ENCODE assay signal across 10 cellular contexts in the genomic region with DNA sequence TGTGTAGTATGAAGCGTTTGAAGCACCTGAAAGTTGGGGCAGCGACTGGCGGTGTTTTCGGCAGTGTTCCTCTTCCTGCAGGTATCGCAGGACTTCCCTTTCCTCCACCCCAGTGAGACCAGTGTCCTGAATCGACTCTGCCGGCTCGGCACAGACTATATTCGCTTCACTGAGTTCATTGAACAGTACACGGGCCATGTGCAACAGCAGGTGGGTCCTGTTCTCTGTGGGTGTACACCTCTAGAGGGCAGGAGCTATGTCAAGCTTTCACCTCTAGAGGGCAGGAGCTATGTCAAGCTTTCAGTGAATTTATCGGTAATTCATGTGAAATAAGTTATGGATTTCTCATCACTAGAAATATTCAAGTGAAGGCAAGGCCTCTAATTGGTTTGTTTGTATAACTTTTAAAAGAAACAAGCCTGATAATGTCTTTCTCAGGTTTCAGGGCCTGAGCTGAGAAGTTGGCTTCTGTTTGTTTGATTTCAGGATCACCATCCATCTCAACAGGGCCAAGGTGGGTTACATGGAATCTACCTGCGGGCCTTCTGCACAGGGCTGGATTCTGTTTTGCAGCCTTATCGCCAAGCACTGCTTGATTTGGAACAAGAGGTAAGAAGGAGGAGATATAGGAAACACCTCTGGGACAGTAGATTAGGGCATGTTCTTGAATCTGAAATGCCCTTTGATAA. TPM values are rescaled to one million over a fixed set of nuclear protein-coding genes. Genes with fewer than 3 reads are reported as not detected.
A peak's percentile ranks its signal among the peaks of the same experiment; 100 is the strongest.
DNase-seq lines count a peak whose midpoint lies in the region; ATAC-seq, FAIRE-seq and TF ChIP-seq lines count a peak whose summit lies in the region.
"Had no signal": no experiment of that assay in that cellular context is flagged by ENCODE, and none has a peak within 500 bp of the region (broad histone marks: within the 10 kb centered on the region; RNA-seq: fewer than 3 reads in every experiment).

No MANE protein-coding gene starts in this region.

- no peaks in the 10 kb centered on the region for H3F3A ChIP-seq in GM23338 (replicated peaks; ENCODE audit: low read depth)

- intact Hi-C loops in CD4-positive, alpha-beta memory T cell (cut with micrococcal nuclease), result loop anchor here (5.0 kb wide), 1 partner anchor 136 kb away; no protein-coding TSS in a partner anchor

- peaks cover 15% of the 10 kb centered on the region for H3K36me3 ChIP-seq in CD4-positive, alpha-beta memory T cell (ENCODE audit: insufficient read depth, low read length)
- H3K36me3 ChIP-seq in GM23338 (ENCODE audit: insufficient read depth) (peaks cover 28% of the 10 kb centered on the region), bronchial epithelial cell (ENCODE audit: control insufficient read depth, insufficient read depth, low read length) (peaks cover 7% of the 10 kb centered on the region)

- H3K9me3 Mint-ChIP-seq in CD4-positive, alpha-beta memory T cell, result no peaks in the 10 kb centered on the region
- H3K9me3 Mint-ChIP-seq in GM23338 (no peaks in the 10 kb centered on the region), mesothelial cell of epicardium (no peaks in the 10 kb centered on the region)

- no peak overlapping the region for H3K4me3 ChIP-seq in CD4-positive, alpha-beta memory T cell (ENCODE audit: low read length in 2 of 2)
- H3K4me3 ChIP-seq in GM23338, result no peak overlapping the region
- H3K4me3 ChIP-seq in bronchial epithelial cell (ENCODE audit: low read depth, low read length), result no peak overlapping the region
- H3K4me3 ChIP-seq: SJSA1 had no signal

- CTCF ChIA-PET in CD4-positive, alpha-beta memory T cell (lab: Charles Lee; ENCODE audit: partially characterized antibody), result interaction anchor here (0.8 to 3.5 kb wide), 20 partner anchors 8 to 138 kb away, joined by 3 to 29 read pairs (median 4); no protein-coding TSS in a partner anchor

- H3K4me3 Mint-ChIP-seq in CD4-positive, alpha-beta memory T cell, result peak overlapping the region in 2 of 8 donors; percentile 20 to 54
- no peak overlapping the region for H3K4me3 Mint-ChIP-seq in GM23338
- H3K4me3 Mint-ChIP-seq in mesothelial cell of epicardium, result no peak overlapping the region

- no peak overlapping the region for H2AFZ ChIP-seq in GM23338

- H3K36me3 Mint-ChIP-seq in CD4-positive, alpha-beta memory T cell, result peaks cover 22 to 36% of the 10 kb centered on the region in 2 donors
- H3K36me3 Mint-ChIP-seq in GM23338 (ENCODE audit: low read depth) (peaks cover 39% of the 10 kb centered on the region), mesothelial cell of epicardium (peaks cover 28% of the 10 kb centered on the region)

- H3K27ac ChIP-seq in CD4-positive, alpha-beta memory T cell (ENCODE audit: low read depth, low read length), result no peak overlapping the region
- no peak overlapping the region for H3K27ac ChIP-seq in GM23338 (ENCODE audit: low read depth)
- H3K27ac ChIP-seq: SJSA1 had no signal

- peak; percentile 68 to 90 for TF ChIP-seq CTCF in GM23338 (conservative IDR thresholded peaks at IDR 0.05; ENCODE audit: low read depth in 2 of 2)
- TF ChIP-seq CTCF in bronchial epithelial cell (IDR thresholded peaks at IDR 0.05; ENCODE audit: insufficient read depth, low read length, severe bottlenecking), result peak; percentile 67
- TF ChIP-seq CTCF in mesothelial cell of epicardium (IDR thresholded peaks at IDR 0.05; ENCODE audit: unreplicated experiment), result peak; percentile 59

- peak; percentile 13 to 42 (median 29) for DNase-seq in CD4-positive, alpha-beta memory T cell
- DNase-seq in GM23338 (ENCODE audit: low spot score), result peak; percentile 64
- DNase-seq in SK-N-DZ (ENCODE audit: low spot score), result peak; percentile 50
- DNase-seq in bronchial epithelial cell (ENCODE audit: low read depth), result peak; percentile 33
- DNase-seq in mesothelial cell of epicardium (ENCODE audit: low spot score in 2 of 2, unreplicated experiment in 2 of 2), result no peak
- no peak for DNase-seq in cortex of kidney (lab: John Stamatoyannopoulos, UW)

- POLR2A ChIA-PET in CD4-positive, alpha-beta memory T cell (lab: Charles Lee; ENCODE audit: partially characterized antibody), result interaction anchor here (0.7 kb wide), 2 partner anchors 47 to 134 kb away, joined by 3 read pairs; no protein-coding TSS in a partner anchor

- H3K9me2 ChIP-seq in GM23338 (ENCODE audit: insufficient read depth), result no peaks in the 10 kb centered on the region

- H3K79me2 ChIP-seq in GM23338 (replicated peaks; ENCODE audit: insufficient read depth), result peaks cover 25% of the 10 kb centered on the region

- H3K4me1 Mint-ChIP-seq in CD4-positive, alpha-beta memory T cell, result peaks cover 17 to 28% (median 24%) of the 10 kb centered on the region in 4 donors
- H3K4me1 Mint-ChIP-seq in GM23338, result peaks cover 7% of the 10 kb centered on the region; the same call in 1 of the 3 replicates
- peaks cover 10% of the 10 kb centered on the region for H3K4me1 Mint-ChIP-seq in mesothelial cell of epicardium

- no peaks in the 10 kb centered on the region; the same call in 1 of the 2 replicates for H4K20me1 ChIP-seq in GM23338 (replicated peaks; ENCODE audit: insufficient read depth)

- FAIRE-seq in bronchial epithelial cell (lab: Jason Lieb, UNC), result no peak

- peaks cover 13% of the 10 kb centered on the region for H3K4me1 ChIP-seq in CD4-positive, alpha-beta memory T cell (ENCODE audit: insufficient read depth, low read length)
- peaks cover 8% of the 10 kb centered on the region; the same call in 1 of the 2 replicates for H3K4me1 ChIP-seq in GM23338 (ENCODE audit: insufficient read depth)

- H3K4me2 ChIP-seq in GM23338, result no peak overlapping the region

- no peaks in the 10 kb centered on the region for H3K27me3 Mint-ChIP-seq in CD4-positive, alpha-beta memory T cell
- H3K27me3 Mint-ChIP-seq in GM23338 (ENCODE audit: insufficient read depth, low read depth, poor library complexity) (peaks cover 3% of the 10 kb centered on the region), mesothelial cell of epicardium (ENCODE audit: low read depth) (no peaks in the 10 kb centered on the region)

- no peaks in the 10 kb centered on the region for H3K9me3 ChIP-seq in CD4-positive, alpha-beta memory T cell (ENCODE audit: control insufficient read depth in 1 of 2, low read length in 2 of 2)
- H3K9me3 ChIP-seq: SJSA1 had no signal

- no peaks in the 10 kb centered on the region for H3K27me3 ChIP-seq in CD4-positive, alpha-beta memory T cell (ENCODE audit: insufficient read depth, low read length)
- H3K27me3 ChIP-seq in GM23338 (ENCODE audit: insufficient read depth) (no peaks in the 10 kb centered on the region), bronchial epithelial cell (ENCODE audit: control insufficient read depth, insufficient read depth, low read length) (no peaks in the 10 kb centered on the region)
- H3K27me3 ChIP-seq: SJSA1 had no signal

- H3K27ac Mint-ChIP-seq in CD4-positive, alpha-beta memory T cell, result no peak overlapping the region
- no peak overlapping the region for H3K27ac Mint-ChIP-seq in GM23338
- H3K27ac Mint-ChIP-seq in mesothelial cell of epicardium, result no peak overlapping the region

- ATAC-seq in GM23338, result peak; percentile 38
- ATAC-seq in GM18520 (IDR thresholded peaks at IDR 0.05; ENCODE audit: unreplicated experiment), result no peak
- no peak for ATAC-seq in HG02571 (IDR thresholded peaks at IDR 0.05; ENCODE audit: unreplicated experiment)
- ATAC-seq: right cardiac atrium had no signal

TF ChIP-seq in GM23338, 12 proteins besides CTCF, POLR2A, EP300 and RAD21:
- TF ChIP-seq, protein P1, sequence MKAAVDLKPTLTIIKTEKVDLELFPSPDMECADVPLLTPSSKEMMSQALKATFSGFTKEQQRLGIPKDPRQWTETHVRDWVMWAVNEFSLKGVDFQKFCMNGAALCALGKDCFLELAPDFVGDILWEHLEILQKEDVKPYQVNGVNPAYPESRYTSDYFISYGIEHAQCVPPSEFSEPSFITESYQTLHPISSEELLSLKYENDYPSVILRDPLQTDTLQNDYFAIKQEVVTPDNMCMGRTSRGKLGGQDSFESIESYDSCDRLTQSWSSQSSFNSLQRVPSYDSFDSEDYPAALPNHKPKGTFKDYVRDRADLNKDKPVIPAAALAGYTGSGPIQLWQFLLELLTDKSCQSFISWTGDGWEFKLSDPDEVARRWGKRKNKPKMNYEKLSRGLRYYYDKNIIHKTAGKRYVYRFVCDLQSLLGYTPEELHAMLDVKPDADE (IDR thresholded peaks at IDR 0.05), result no peak
- TF ChIP-seq EZH2 (IDR thresholded peaks at IDR 0.05; ENCODE audit: low read depth, unreplicated experiment), result no peak
- TF ChIP-seq CREB1 (CRISPR knock-in tag; IDR thresholded peaks at IDR 0.05; ENCODE audit: low read depth), result no peak
- no peak for TF ChIP-seq NANOG (IDR thresholded peaks at IDR 0.05; ENCODE audit: borderline replicate concordance)
- TF ChIP-seq STAT1 (IDR thresholded peaks at IDR 0.05; ENCODE audit: unreplicated experiment), result no peak

RNA-seq across cellular contexts. Expression of a gene that starts 5.3 kb away (rescaled TPM):
- total RNA-seq in CD4-positive, alpha-beta memory T cell, result 10 to 100 TPM; 23.6 to 23.9 TPM
- polyA plus RNA-seq in CD4-positive, alpha-beta memory T cell, result 10 to 100 TPM; 10.2 to 12.1 TPM
- 11.4 and 18.0 TPM in 2 replicates for total RNA-seq in GM23338 (2014; rRNA removed; shearing (Covaris generic))
- polyA plus RNA-seq in GM23338 (2016; fragmentation: Nextera tagmentation; extraction: Ambion mirVana), result 7.6 and 10.6 TPM in 2 replicates
- polyA plus RNA-seq in SK-N-DZ (2014; cell fraction: cytosol; rRNA removed), result 7.0 and 10.1 TPM in 2 replicates
- 8.7 and 24.5 TPM in 2 replicates for polyA plus RNA-seq in SK-N-DZ (2014; cell fraction: nucleus; rRNA removed)
- total RNA-seq in bronchial epithelial cell, result 13.7 and 17.4 TPM in 2 replicates
- 25.4 to 29.1 TPM (median 26.3 TPM) in 3 replicates for total RNA-seq in mesothelial cell of epicardium

RNA-seq across cellular contexts. Expression of a gene that starts 5.3 kb away (rescaled TPM):
- total RNA-seq in CD4-positive, alpha-beta memory T cell, result 10 to 100 TPM; 34.8 to 36.4 TPM
- polyA plus RNA-seq in CD4-positive, alpha-beta memory T cell, result 1 to 10 TPM; 1.4 to 7.6 TPM
- total RNA-seq in GM23338 (2014; rRNA removed; shearing (Covaris generic)), result 40.5 and 48.3 TPM in 2 replicates
- 13.7 and 15.3 TPM in 2 replicates for polyA plus RNA-seq in GM23338 (2016; fragmentation: Nextera tagmentation; extraction: Ambion mirVana)
- 30.0 and 31.4 TPM in 2 replicates for polyA plus RNA-seq in SK-N-DZ (2014; cell fraction: cytosol; rRNA removed)
- polyA plus RNA-seq in SK-N-DZ (2014; cell fraction: nucleus; rRNA removed), result 21.9 and 30.2 TPM in 2 replicates
- total RNA-seq in bronchial epithelial cell (32.9 and 36.6 TPM in 2 replicates), mesothelial cell of epicardium (32.1 to 35.5 TPM (median 33.7 TPM) in 3 replicates)

RNA-seq across cellular contexts. Expression of a gene that starts 45.8 kb away (rescaled TPM):
- total RNA-seq in CD4-positive, alpha-beta memory T cell, result 10 to 100 TPM; 17.0 to 17.8 TPM
- polyA plus RNA-seq in CD4-positive, alpha-beta memory T cell, result 1 to 10 TPM; 3.3 to 5.6 TPM
- total RNA-seq in GM23338 (2014; rRNA removed; shearing (Covaris generic)), result 6.0 and 7.1 TPM in 2 replicates
- 2.3 and 2.6 TPM in 2 replicates for polyA plus RNA-seq in GM23338 (2016; fragmentation: Nextera tagmentation; extraction: Ambion mirVana)
- polyA plus RNA-seq in SK-N-DZ (2014; cell fraction: cytosol; rRNA removed), result 8.7 and 10.8 TPM in 2 replicates
- polyA plus RNA-seq in SK-N-DZ (2014; cell fraction: nucleus; rRNA removed), result 4.0 and 5.7 TPM in 2 replicates
- total RNA-seq in bronchial epithelial cell (5.4 and 11.3 TPM in 2 replicates), mesothelial cell of epicardium (9.8 to 10.0 TPM (median 9.9 TPM) in 3 replicates)

Comparison
In these comparisons a context has a peak if more than half of its experiments do, and no peak if none do; other contexts are left out.
1. DNase-seq: peak in CD4-positive, alpha-beta memory T cell (5 of 5), GM23338 (single experiment), SK-N-DZ (single experiment) and bronchial epithelial cell (single experiment); none in mesothelial cell of epicardium (0 of 2) and cortex of kidney (single experiment).
2. Peak in every context shown above with its lines, with median percentiles within 50 percentile points of each other: CTCF ChIP-seq.